ENCODE assay signal across 14 cellular contexts in genomic region chr22:19622061-19622441, GRCh38.
DNase-seq lines count a peak whose midpoint lies in the region; ATAC-seq, FAIRE-seq and TF ChIP-seq lines count a peak whose summit lies in the region.
"Had no signal": no experiment of that assay in that cellular context is flagged by ENCODE, and none has a peak within 500 bp of the region (broad histone marks: within the 10 kb centered on the region; RNA-seq: fewer than 3 reads in every experiment).

No MANE protein-coding gene starts in this region.

- peaks cover 0 to 33% (median 10%) of the 10 kb centered on the region in 11 experiments; a peak in 12 of 22 replicates for H4K20me1 ChIP-seq in BLaER1 treated with 17β-estradiol and CSF1 and Interleukin-3, amounts not matched to agents 10 nM and 100 nM
- no peaks in the 10 kb centered on the region for H4K20me1 ChIP-seq in OCI-LY1 (ENCODE audit: insufficient read depth, low read length)

- H3K36me3 Mint-ChIP-seq in osteocyte (ENCODE audit: unreplicated experiment), result no peaks in the 10 kb centered on the region
- H3K36me3 Mint-ChIP-seq: activated naive CD4-positive, alpha-beta T cell treated with anti-CD3 and anti-CD28 coated beads, Interleukin-2, amount 50 U/mL, for 24 hours had no signal

- ATAC-seq in GM21529 (IDR thresholded peaks at IDR 0.05; ENCODE audit: unreplicated experiment) (peak; percentile 52), lower lobe of right lung (peak in 1 of 2 donors; percentile 30)
- ATAC-seq: SK-N-SH treated with all-trans-retinoic acid at 6 μM for 48 hours had no signal

- peak overlapping the region in 9 of 11 experiments; percentile 20 to 63 (median 46); a peak in 15 of 22 replicates for H3K9ac ChIP-seq in BLaER1 treated with 17β-estradiol and CSF1 and Interleukin-3, amounts not matched to agents 10 nM and 100 nM
- no peak overlapping the region for H3K9ac ChIP-seq in OCI-LY1 (ENCODE audit: low read length)

- H3K4me3 ChIP-seq in BLaER1 treated with 17β-estradiol and CSF1 and Interleukin-3, amounts not matched to agents 10 nM and 100 nM, result peak overlapping the region in 8 of 10 experiments; percentile 3 to 64 (median 39); a peak in 13 of 20 replicates
- H3K4me3 ChIP-seq in OCI-LY1 (ENCODE audit: low read depth, low read length, poor library complexity, severe bottlenecking), result no peak overlapping the region
- no peak overlapping the region for H3K4me3 ChIP-seq in lower lobe of right lung
- H3K4me3 ChIP-seq: thoracic aorta had no signal

- FAIRE-seq in RCC 7860 (lab: Jason Lieb, UNC), result no peak

- no peaks in the 10 kb centered on the region for H3F3A ChIP-seq in OCI-LY1 (ENCODE audit: insufficient read depth, low read length)

- H3K79me2 ChIP-seq in OCI-LY1 (ENCODE audit: insufficient read depth, low read length), result no peaks in the 10 kb centered on the region

- H3K36me3 ChIP-seq in BLaER1 treated with 17β-estradiol and CSF1 and Interleukin-3, amounts not matched to agents 10 nM and 100 nM, result no peaks in the 10 kb centered on the region
- H3K36me3 ChIP-seq in OCI-LY1 (ENCODE audit: insufficient read depth, low read length), result no peaks in the 10 kb centered on the region
- H3K36me3 ChIP-seq in lower lobe of right lung, result no peaks in the 10 kb centered on the region
- H3K36me3 ChIP-seq: thoracic aorta had no signal

- TF ChIP-seq CTCF in OCI-LY1 (IDR thresholded peaks at IDR 0.05; ENCODE audit: low read length) (no peak), lower lobe of right lung (IDR thresholded peaks at IDR 0.05) (no peak), osteocyte (IDR thresholded peaks at IDR 0.05) (no peak)

- H3K27ac Mint-ChIP-seq in osteocyte (ENCODE audit: unreplicated experiment), result no peak overlapping the region
- H3K27ac Mint-ChIP-seq: activated naive CD4-positive, alpha-beta T cell treated with anti-CD3 and anti-CD28 coated beads, Interleukin-2, amount 50 U/mL, for 24 hours; HFFc6 had no signal

- H3K9me2 ChIP-seq in OCI-LY1 (ENCODE audit: low read depth, low read length), result no peaks in the 10 kb centered on the region

- no peak overlapping the region for H2AFZ ChIP-seq in OCI-LY1 (ENCODE audit: low read length)

- peak overlapping the region; percentile 84 to 98 (median 89) for H3K4me2 ChIP-seq in BLaER1 treated with 17β-estradiol and CSF1 and Interleukin-3, amounts not matched to agents 10 nM and 100 nM
- peak overlapping the region; percentile 19; the same call in 1 of the 2 replicates for H3K4me2 ChIP-seq in OCI-LY1 (ENCODE audit: low read length)

- H3K27ac ChIP-seq in BLaER1 treated with 17β-estradiol and CSF1 and Interleukin-3, amounts not matched to agents 10 nM and 100 nM, result peak overlapping the region in 6 of 11 experiments; percentile 1 to 47 (median 18); a peak in 5 of 22 replicates
- H3K27ac ChIP-seq in OCI-LY1 (ENCODE audit: low read depth, low read length, poor library complexity, severe bottlenecking) (no peak overlapping the region), lower lobe of right lung (peak overlapping the region; percentile 77)
- H3K27ac ChIP-seq: thoracic aorta had no signal

- peaks cover 24 to 40% (median 32%) of the 10 kb centered on the region in 11 experiments for H3K27me3 ChIP-seq in BLaER1 treated with 17β-estradiol and CSF1 and Interleukin-3, amounts not matched to agents 10 nM and 100 nM
- H3K27me3 ChIP-seq in OCI-LY1 (ENCODE audit: insufficient read depth, low read length), result no peaks in the 10 kb centered on the region
- no peaks in the 10 kb centered on the region for H3K27me3 ChIP-seq in lower lobe of right lung (ENCODE audit: low read depth)

- peaks cover 15 to 52% (median 43%) of the 10 kb centered on the region in 10 experiments for H3K4me1 ChIP-seq in BLaER1 treated with 17β-estradiol and CSF1 and Interleukin-3, amounts not matched to agents 10 nM and 100 nM
- peaks cover 23% of the 10 kb centered on the region for H3K4me1 ChIP-seq in OCI-LY1 (ENCODE audit: insufficient read depth, low read length, severe bottlenecking)
- peaks cover 23% of the 10 kb centered on the region for H3K4me1 ChIP-seq in lower lobe of right lung

- H3K27me3 Mint-ChIP-seq in osteocyte (ENCODE audit: unreplicated experiment), result peaks cover 34% of the 10 kb centered on the region
- H3K27me3 Mint-ChIP-seq: activated naive CD4-positive, alpha-beta T cell treated with anti-CD3 and anti-CD28 coated beads, Interleukin-2, amount 50 U/mL, for 24 hours had no signal

- intact Hi-C loops in lower lobe of right lung (cut with DNase I), result loop anchor here (10.0 kb wide), 1 partner anchor 127 kb away; no protein-coding TSS in a partner anchor

- peaks cover 2% of the 10 kb centered on the region for H3K4me1 Mint-ChIP-seq in osteocyte (ENCODE audit: unreplicated experiment)

- no peak for DNase-seq in lower lobe of right lung
- DNase-seq in osteocyte (ENCODE audit: extremely low spot score, unreplicated experiment), result no peak
- no peak for DNase-seq in RCC 7860 (ENCODE audit: low spot score)
- DNase-seq in stimulated activated CD4-positive, alpha-beta T cell treated with anti-CD3 and anti-CD28 coated beads, Interleukin-1b, Interleukin-23, amount 100 ng/mL, for 48 hours, result no peak
- no peak for DNase-seq in SIG-M5 (lab: John Stamatoyannopoulos, UW)
- DNase-seq: HFFc6, mammary epithelial cell, NCI-H1092 treated with DMSO at 0.1 percent for 48 hours had no signal

- no peaks in the 10 kb centered on the region for H3K9me3 Mint-ChIP-seq in osteocyte (ENCODE audit: unreplicated experiment)
- H3K9me3 Mint-ChIP-seq: activated naive CD4-positive, alpha-beta T cell treated with anti-CD3 and anti-CD28 coated beads, Interleukin-2, amount 50 U/mL, for 24 hours; HFFc6 had no signal

- no peaks in the 10 kb centered on the region for H3K9me3 ChIP-seq in BLaER1 treated with 17β-estradiol and CSF1 and Interleukin-3, amounts not matched to agents 10 nM and 100 nM (replicated peaks in 1 of 11)
- H3K9me3 ChIP-seq in OCI-LY1 (ENCODE audit: low read length) (no peaks in the 10 kb centered on the region), lower lobe of right lung (no peaks in the 10 kb centered on the region)
- H3K9me3 ChIP-seq: thoracic aorta had no signal

- no peak overlapping the region for H3K4me3 Mint-ChIP-seq in osteocyte (ENCODE audit: unreplicated experiment)
- H3K4me3 Mint-ChIP-seq: activated naive CD4-positive, alpha-beta T cell treated with anti-CD3 and anti-CD28 coated beads, Interleukin-2, amount 50 U/mL, for 24 hours; HFFc6 had no signal

Comparison
In these comparisons a context has a peak if more than half of its experiments do, and no peak if none do; other contexts are left out.
1. H3K4me3 ChIP-seq: peak in BLaER1 treated with 17β-estradiol and CSF1 and Interleukin-3, amounts not matched to agents 10 nM and 100 nM (8 of 10); none in OCI-LY1 (single experiment) and lower lobe of right lung (single experiment).